In the genomic region with DNA sequence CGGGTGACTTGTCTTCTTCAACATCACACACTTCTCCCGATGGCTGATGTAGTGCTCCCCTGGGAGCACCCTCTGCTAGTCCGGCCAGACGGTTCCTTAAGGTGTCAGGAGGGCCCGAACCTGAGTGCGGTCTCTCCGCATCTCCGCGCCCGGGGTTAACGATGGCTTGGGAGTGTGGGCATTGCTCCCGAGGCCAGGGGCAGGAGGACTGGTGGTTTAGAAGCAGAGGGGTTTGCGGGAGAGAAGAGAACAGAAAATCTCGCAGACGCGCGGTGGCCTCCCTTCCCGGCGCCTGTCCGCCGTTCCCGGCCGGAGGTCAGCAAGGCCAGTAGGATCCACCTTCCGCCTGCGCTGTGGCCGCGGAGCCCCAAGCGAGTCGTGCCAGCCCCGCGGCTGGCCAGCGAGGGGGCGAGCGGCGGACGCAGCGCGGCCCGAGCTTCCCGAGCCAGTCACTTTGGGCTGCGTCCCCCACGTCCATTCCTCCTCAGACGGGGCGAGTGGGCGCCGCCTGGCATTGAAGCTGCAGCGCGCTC, we compare ENCODE assay signal across 8 cellular contexts. TPM values are rescaled to one million over a fixed set of nuclear protein-coding genes. Genes with fewer than 3 reads are reported as not detected.
DNase-seq lines count a peak whose midpoint lies in the region; ATAC-seq and TF ChIP-seq lines count a peak whose summit lies in the region.

No MANE protein-coding gene starts in this region.

- no peak overlapping the region for H3K27ac ChIP-seq in CD4-positive, alpha-beta T cell (ENCODE audit: low read depth, low read length)
- H3K27ac ChIP-seq in ectodermal cell (ENCODE audit: insufficient read depth, low read depth, low read length, poor library complexity, severe bottlenecking) (no peak overlapping the region), SJCRH30 (no peak overlapping the region)

- POLR2A ChIA-PET in CD4-positive, alpha-beta T cell (lab: Charles Lee), result no interaction called here

- H3K36me3 Mint-ChIP-seq in CD4-positive, alpha-beta T cell (ENCODE audit: low read depth), result no peaks in the 10 kb centered on the region

- H3K4me3 ChIP-seq in MG63 (peak overlapping the region; percentile 28), ectodermal cell (ENCODE audit: insufficient read depth, low read depth, low read length) (peak overlapping the region; percentile 84), mucosa of stomach (ENCODE audit: low read length) (peak overlapping the region; percentile 34), SJCRH30 (no peak overlapping the region)

- CTCF ChIA-PET in CD4-positive, alpha-beta T cell (lab: Charles Lee), result no interaction called here

- H3K27me3 Mint-ChIP-seq in CD4-positive, alpha-beta T cell, result peaks cover 83% of the 10 kb centered on the region

- no peak overlapping the region for H3K9ac ChIP-seq in mucosa of stomach (ENCODE audit: low read length)

- intact Hi-C loops in CD4-positive, alpha-beta T cell (cut with DNase I, micrococcal nuclease), result no loop called here

- no peak for ATAC-seq in CD4-positive, alpha-beta T cell (ENCODE audit: poor library complexity)
- ATAC-seq in GM19023 (IDR thresholded peaks at IDR 0.05; ENCODE audit: unreplicated experiment), result no peak

- H3K4me1 ChIP-seq in ectodermal cell (ENCODE audit: control insufficient read depth, insufficient read depth, low read length) (peaks cover 3% of the 10 kb centered on the region), mucosa of stomach (ENCODE audit: control insufficient read depth, insufficient read depth, low read length) (peaks cover 11% of the 10 kb centered on the region), SJCRH30 (no peaks in the 10 kb centered on the region)

- DNase-seq in CD4-positive, alpha-beta T cell, result no peak
- DNase-seq in MG63 (peak; percentile 34), NK-92 (lab: John Stamatoyannopoulos, UW; ENCODE audit: unreplicated experiment) (no peak), SJCRH30 (no peak), UCSD-AML1 (lab: John Stamatoyannopoulos, UW; ENCODE audit: unreplicated experiment) (no peak)

- peaks cover 10% of the 10 kb centered on the region for H3K4me1 Mint-ChIP-seq in CD4-positive, alpha-beta T cell (ENCODE audit: low read depth)

- H3K27ac Mint-ChIP-seq in CD4-positive, alpha-beta T cell, result no peak overlapping the region

- H3K36me3 ChIP-seq in MG63 (no peaks in the 10 kb centered on the region), ectodermal cell (ENCODE audit: control insufficient read depth, insufficient read depth, low read length) (no peaks in the 10 kb centered on the region), mucosa of stomach (ENCODE audit: control insufficient read depth, insufficient read depth, low read length) (no peaks in the 10 kb centered on the region), SJCRH30 (no peaks in the 10 kb centered on the region)

- H3K4me3 Mint-ChIP-seq in CD4-positive, alpha-beta T cell, result peak overlapping the region; percentile 62

- TF ChIP-seq CTCF in CD4-positive, alpha-beta T cell (IDR thresholded peaks at IDR 0.05), result no peak

- 1% methylated on average over 48 of the region's 48 CpGs for WGBS in ectodermal cell, 2 experiments

- H3K9me3 ChIP-seq in CD4-positive, alpha-beta T cell (ENCODE audit: control insufficient read depth, low read length), result no peaks in the 10 kb centered on the region
- H3K9me3 ChIP-seq in MG63 (no peaks in the 10 kb centered on the region), ectodermal cell (ENCODE audit: control insufficient read depth, low read length) (no peaks in the 10 kb centered on the region), mucosa of stomach (ENCODE audit: control insufficient read depth, low read length) (no peaks in the 10 kb centered on the region), SJCRH30 (replicated peaks) (no peaks in the 10 kb centered on the region)

- H3K9me3 Mint-ChIP-seq in CD4-positive, alpha-beta T cell, result no peaks in the 10 kb centered on the region

- peaks cover 62% of the 10 kb centered on the region for H3K27me3 ChIP-seq in CD4-positive, alpha-beta T cell (ENCODE audit: control insufficient read depth, insufficient read depth, low read length)
- H3K27me3 ChIP-seq in MG63 (peaks cover 76% of the 10 kb centered on the region), ectodermal cell (ENCODE audit: control insufficient read depth, insufficient read depth, low read length, poor library complexity, severe bottlenecking) (peaks cover 26% of the 10 kb centered on the region), mucosa of stomach (ENCODE audit: control insufficient read depth, insufficient read depth, low read length) (peaks cover 48% of the 10 kb centered on the region), SJCRH30 (no peaks in the 10 kb centered on the region)

RNA-seq across cellular contexts. Expression of gene CDO1, which starts 0.7 kb away (rescaled TPM):
- total RNA-seq in CD4-positive, alpha-beta T cell, result under 1 TPM; 0.19 to 0.34 TPM
- not detected in 2 replicates for total RNA-seq in MG63 (2014; rRNA removed; shearing (Covaris generic); ENCODE audit: low replicate concordance)
- polyA plus RNA-seq in ectodermal cell (2013, experiment 1 of 4), result 29.4 TPM
- polyA plus RNA-seq in ectodermal cell (2013, experiment 2 of 4), result 25.2 TPM
- 27.4 TPM for polyA plus RNA-seq in ectodermal cell (2013, experiment 3 of 4)
- 29.1 TPM for polyA plus RNA-seq in ectodermal cell (2013, experiment 4 of 4)
- total RNA-seq in SJCRH30 (2014; rRNA removed; shearing (Covaris generic)), result 0.23 TPM in 1 of 2 replicates, not detected in the other

RNA-seq across cellular contexts. Expression of gene ATG12, which starts 25.6 kb away (rescaled TPM):
- total RNA-seq in CD4-positive, alpha-beta T cell, result 10 to 100 TPM; 61.0 to 62.2 TPM
- 102 and 108 TPM in 2 replicates for total RNA-seq in MG63 (2014; rRNA removed; shearing (Covaris generic); ENCODE audit: low replicate concordance)
- polyA plus RNA-seq in ectodermal cell (2013, experiment 1 of 4), result 67.7 TPM
- polyA plus RNA-seq in ectodermal cell (2013, experiment 2 of 4), result 64.1 TPM
- 54.1 TPM for polyA plus RNA-seq in ectodermal cell (2013, experiment 3 of 4)
- polyA plus RNA-seq in ectodermal cell (2013, experiment 4 of 4), result 71.8 TPM
- total RNA-seq in SJCRH30 (2014; rRNA removed; shearing (Covaris generic)), result 61.3 and 62.5 TPM in 2 replicates

RNA-seq across cellular contexts. Expression of gene AP3S1, which starts 26.0 kb away (rescaled TPM):
- total RNA-seq in CD4-positive, alpha-beta T cell, result 10 to 100 TPM; 33.2 to 33.6 TPM
- 50.5 and 177 TPM in 2 replicates for total RNA-seq in MG63 (2014; rRNA removed; shearing (Covaris generic); ENCODE audit: low replicate concordance)
- polyA plus RNA-seq in ectodermal cell (2013, experiment 1 of 4), result 90.5 TPM
- 92.3 TPM for polyA plus RNA-seq in ectodermal cell (2013, experiment 2 of 4)
- 67.4 TPM for polyA plus RNA-seq in ectodermal cell (2013, experiment 3 of 4)
- 75.9 TPM for polyA plus RNA-seq in ectodermal cell (2013, experiment 4 of 4)
- 139 and 141 TPM in 2 replicates for total RNA-seq in SJCRH30 (2014; rRNA removed; shearing (Covaris generic))
